In the genomic region with DNA sequence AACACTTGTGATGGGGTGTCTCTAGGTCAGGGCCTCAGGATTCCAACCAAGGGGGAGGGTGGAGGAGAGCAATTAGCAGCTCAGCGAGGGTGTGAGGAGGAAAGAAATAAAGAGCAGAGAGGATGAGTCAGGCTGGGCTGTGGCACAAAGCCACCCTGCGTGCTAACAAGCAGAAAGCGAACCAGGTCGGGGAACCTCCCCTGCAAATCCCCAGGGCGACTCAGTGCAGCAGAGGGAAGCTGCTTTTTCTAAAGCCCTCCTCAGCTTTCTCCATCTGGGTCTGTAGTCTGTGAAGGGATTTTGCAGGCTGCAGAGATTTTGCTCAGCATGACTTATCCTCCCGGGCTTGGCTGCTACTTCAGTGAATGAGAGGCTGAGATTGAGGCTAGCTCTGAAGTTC, we compare ENCODE assay signal across 11 cellular contexts. TPM values are rescaled to one million over a fixed set of nuclear protein-coding genes. Genes with fewer than 3 reads are reported as not detected.
A peak's percentile ranks its signal among the peaks of the same experiment; 100 is the strongest.
DNase-seq lines count a peak whose midpoint lies in the region; ATAC-seq and TF ChIP-seq lines count a peak whose summit lies in the region.
"Had no signal": no experiment of that assay in that cellular context is flagged by ENCODE, and none has a peak within 500 bp of the region (broad histone marks: within the 10 kb centered on the region; RNA-seq: fewer than 3 reads in every experiment).

No MANE protein-coding gene starts in this region.

- ATAC-seq in HG03095 (IDR thresholded peaks at IDR 0.05; ENCODE audit: unreplicated experiment) (peak; percentile 74), HG03108 (IDR thresholded peaks at IDR 0.05; ENCODE audit: unreplicated experiment) (no peak)

- H3K4me3 ChIP-seq in BLaER1 treated with 17β-estradiol and CSF1 and Interleukin-3, amounts not matched to agents 10 nM and 100 nM, result no peak overlapping the region
- H3K4me3 ChIP-seq in mesodermal cell (ENCODE audit: extremely low read depth, insufficient read depth, low read length, poor library complexity, severe bottlenecking), result no peak overlapping the region

- H3K27ac ChIP-seq in BLaER1 treated with 17β-estradiol and CSF1 and Interleukin-3, amounts not matched to agents 10 nM and 100 nM, result no peak overlapping the region
- peak overlapping the region; percentile 45 for H3K27ac ChIP-seq in mesodermal cell (ENCODE audit: low read depth, low read length, severe bottlenecking)

- intact Hi-C loops in activated CD4-positive, alpha-beta memory T cell treated with anti-CD3 and anti-CD28 coated beads for 36 hours (cut with micrococcal nuclease), result no loop called here

- CTCF ChIA-PET in activated CD4-positive, alpha-beta memory T cell treated with anti-CD3 and anti-CD28 coated beads for 36 hours (lab: Charles Lee), result no interaction called here

- DNase-seq in activated CD4-positive, alpha-beta memory T cell treated with anti-CD3 and anti-CD28 coated beads for 36 hours, result no peak
- DNase-seq in NCI-H187 treated with DMSO at 0.1 percent for 48 hours (lab: John Stamatoyannopoulos, UW), result no peak
- DNase-seq in MV-4-11 (lab: John Stamatoyannopoulos, UW), result no peak
- DNase-seq: DMS79; NK-92 treated with Interleukin-12 subunit alpha and Interleukin-12 subunit beta, amount 100 ng/mL, for 24 hours had no signal

- no peak overlapping the region for H3K9ac ChIP-seq in BLaER1 treated with 17β-estradiol and CSF1 and Interleukin-3, amounts not matched to agents 10 nM and 100 nM

- H3K4me2 ChIP-seq in BLaER1 treated with 17β-estradiol and CSF1 and Interleukin-3, amounts not matched to agents 10 nM and 100 nM, result peak overlapping the region in 10 of 11 experiments; percentile 7 to 49 (median 28); a peak in 17 of 22 replicates

- H3K27ac Mint-ChIP-seq in brain, result peak overlapping the region; percentile 12 to 89 (median 53)
- H3K27ac Mint-ChIP-seq in activated CD4-positive, alpha-beta memory T cell treated with anti-CD3 and anti-CD28 coated beads for 36 hours, result no peak overlapping the region
- H3K27ac Mint-ChIP-seq: progenitor cell of endocrine pancreas had no signal

- no peaks in the 10 kb centered on the region for H4K20me1 ChIP-seq in BLaER1 treated with 17β-estradiol and CSF1 and Interleukin-3, amounts not matched to agents 10 nM and 100 nM

- H3K4me3 Mint-ChIP-seq in brain, result peak overlapping the region in 3 of 5 experiments; percentile 23 to 55 (median 25)
- no peak overlapping the region for H3K4me3 Mint-ChIP-seq in activated CD4-positive, alpha-beta memory T cell treated with anti-CD3 and anti-CD28 coated beads for 36 hours

- H3K9me3 Mint-ChIP-seq in brain, result peaks cover 0 to 4% (median 0%) of the 10 kb centered on the region in 5 experiments
- H3K9me3 Mint-ChIP-seq in activated CD4-positive, alpha-beta memory T cell treated with anti-CD3 and anti-CD28 coated beads for 36 hours, result peaks cover 9% of the 10 kb centered on the region

- no peak for TF ChIP-seq CTCF in brain (conservative IDR thresholded peaks at IDR 0.05)

- H3K4me1 ChIP-seq in BLaER1 treated with 17β-estradiol and CSF1 and Interleukin-3, amounts not matched to agents 10 nM and 100 nM, result peaks cover 6 to 45% (median 21%) of the 10 kb centered on the region in 10 experiments; a peak in 18 of 20 replicates
- peaks cover 8% of the 10 kb centered on the region for H3K4me1 ChIP-seq in mesodermal cell (ENCODE audit: control insufficient read depth, insufficient read depth, low read length, poor library complexity, severe bottlenecking)

- POLR2A ChIA-PET in activated CD4-positive, alpha-beta memory T cell treated with anti-CD3 and anti-CD28 coated beads for 36 hours (lab: Charles Lee), result no interaction called here

- H3K9me3 ChIP-seq in BLaER1 treated with 17β-estradiol and CSF1 and Interleukin-3, amounts not matched to agents 10 nM and 100 nM (replicated peaks in 1 of 11), result no peaks in the 10 kb centered on the region
- H3K9me3 ChIP-seq in mesodermal cell (ENCODE audit: control insufficient read depth, low read length), result no peaks in the 10 kb centered on the region

- H3K27me3 Mint-ChIP-seq in brain, result peaks cover 14% of the 10 kb centered on the region
- H3K27me3 Mint-ChIP-seq in activated CD4-positive, alpha-beta memory T cell treated with anti-CD3 and anti-CD28 coated beads for 36 hours, result peaks cover 43% of the 10 kb centered on the region

- H3K27me3 ChIP-seq in BLaER1 treated with 17β-estradiol and CSF1 and Interleukin-3, amounts not matched to agents 10 nM and 100 nM, result peaks cover 0 to 23% (median 17%) of the 10 kb centered on the region in 11 experiments; a peak in 12 of 22 replicates

- no peaks in the 10 kb centered on the region for H3K36me3 Mint-ChIP-seq in brain
- no peaks in the 10 kb centered on the region for H3K36me3 Mint-ChIP-seq in activated CD4-positive, alpha-beta memory T cell treated with anti-CD3 and anti-CD28 coated beads for 36 hours

- peaks cover 33% of the 10 kb centered on the region for H3K4me1 Mint-ChIP-seq in brain
- no peaks in the 10 kb centered on the region for H3K4me1 Mint-ChIP-seq in activated CD4-positive, alpha-beta memory T cell treated with anti-CD3 and anti-CD28 coated beads for 36 hours (ENCODE audit: low read depth)

- 0 to 2% methylated on average over 6 of the region's 6 CpGs for WGBS in mesodermal cell (ENCODE audit: insufficient coverage in 2 of 2), 2 experiments

- H3K36me3 ChIP-seq in BLaER1 treated with 17β-estradiol and CSF1 and Interleukin-3, amounts not matched to agents 10 nM and 100 nM, result no peaks in the 10 kb centered on the region
- no peaks in the 10 kb centered on the region for H3K36me3 ChIP-seq in mesodermal cell (ENCODE audit: control insufficient read depth, insufficient read depth, low read length)

RNA-seq across cellular contexts. Expression of gene SPO11, which starts 6.6 kb away (rescaled TPM):
- not detected for polyA plus RNA-seq in brain (ENCODE audit: insufficient read depth, low read depth, low replicate concordance)
- polyA plus RNA-seq in mesodermal cell (2013, experiment 1 of 2), result not detected
- not detected for polyA plus RNA-seq in mesodermal cell (2013, experiment 2 of 2)
- not detected for total RNA-seq in activated CD4-positive, alpha-beta memory T cell treated with anti-CD3 and anti-CD28 coated beads for 36 hours
- total RNA-seq: progenitor cell of endocrine pancreas had no signal

RNA-seq across cellular contexts. Expression of gene RAE1, which starts 28.0 kb away (rescaled TPM):
- 65.4 TPM for polyA plus RNA-seq in brain (ENCODE audit: insufficient read depth, low read depth, low replicate concordance)
- 33.5 TPM for polyA plus RNA-seq in mesodermal cell (2013, experiment 1 of 2)
- 30.6 TPM for polyA plus RNA-seq in mesodermal cell (2013, experiment 2 of 2)
- 10 to 100 TPM; 33.7 to 38.2 TPM for total RNA-seq in activated CD4-positive, alpha-beta memory T cell treated with anti-CD3 and anti-CD28 coated beads for 36 hours

RNA-seq across cellular contexts. Expression of gene BMP7, which starts 56.6 kb away (rescaled TPM):
- polyA plus RNA-seq in brain (ENCODE audit: insufficient read depth, low read depth, low replicate concordance), result 24.9 TPM
- 4.6 TPM for polyA plus RNA-seq in mesodermal cell (2013, experiment 1 of 2)
- 3.0 TPM for polyA plus RNA-seq in mesodermal cell (2013, experiment 2 of 2)
- total RNA-seq in activated CD4-positive, alpha-beta memory T cell treated with anti-CD3 and anti-CD28 coated beads for 36 hours, result not detected
